11 cellular contexts compared by ENCODE assay signal in genomic region chr3:124639406-124640237, GRCh38.
DNase-seq lines count a peak whose midpoint lies in the region; ATAC-seq, FAIRE-seq and TF ChIP-seq lines count a peak whose summit lies in the region.
"Had no signal": no experiment of that assay in that cellular context is flagged by ENCODE, and none has a peak within 500 bp of the region (broad histone marks: within the 10 kb centered on the region; RNA-seq: fewer than 3 reads in every experiment).

No MANE protein-coding gene starts in this region.

- peaks cover 4% of the 10 kb centered on the region; the same call in 1 of the 2 replicates for H3K9me3 ChIP-seq in BLaER1
- H3K9me3 ChIP-seq: HAP-1 had no signal

- H3K9ac ChIP-seq in BLaER1, result no peak overlapping the region

- peaks cover 26% of the 10 kb centered on the region for H3K4me1 ChIP-seq in BLaER1
- H3K4me1 ChIP-seq: HAP-1 had no signal

- peak overlapping the region; percentile 20 for H3K4me2 ChIP-seq in BLaER1

- peaks cover 13% of the 10 kb centered on the region for H3K27me3 Mint-ChIP-seq in activated T-cell treated with anti-CD3 and anti-CD28 coated beads, Interleukin-2, amount 50 U/mL, for 72 hours (ENCODE audit: low read depth)

- no peaks in the 10 kb centered on the region for H3K27me3 ChIP-seq in BLaER1

- no peak overlapping the region for H3K27ac ChIP-seq in BLaER1
- H3K27ac ChIP-seq: epithelial cell of prostate had no signal

- H4K20me1 ChIP-seq in BLaER1, result no peaks in the 10 kb centered on the region

- H3K9me3 Mint-ChIP-seq in activated T-cell treated with anti-CD3 and anti-CD28 coated beads, Interleukin-2, amount 50 U/mL, for 72 hours, result no peaks in the 10 kb centered on the region

- peak; percentile 61 for ATAC-seq in GM19452 (IDR thresholded peaks at IDR 0.05; ENCODE audit: unreplicated experiment)
- peak; percentile 51 for ATAC-seq in HG03432 (IDR thresholded peaks at IDR 0.05; ENCODE audit: unreplicated experiment)
- peak; percentile 93 to 98 for ATAC-seq in activated T-cell treated with anti-CD3 and anti-CD28 coated beads, Interleukin-2, amount 50 U/mL, for 72 hours (replicated peaks in 1 of 2)

- peak overlapping the region; percentile 50 to 74 for H3K4me3 Mint-ChIP-seq in activated T-cell treated with anti-CD3 and anti-CD28 coated beads, Interleukin-2, amount 50 U/mL, for 72 hours

- no peak for FAIRE-seq in H54 (lab: Jason Lieb, UNC)

- H3K4me1 Mint-ChIP-seq in activated T-cell treated with anti-CD3 and anti-CD28 coated beads, Interleukin-2, amount 50 U/mL, for 72 hours (ENCODE audit: low read depth), result peaks cover 16% of the 10 kb centered on the region

- no peak for TF ChIP-seq POLR2A in H54 (IDR thresholded peaks at IDR 0.05; ENCODE audit: low read depth, low read length)

- DNase-seq in activated T-cell treated with anti-CD3 and anti-CD28 coated beads, Interleukin-2, amount 50 U/mL, for 72 hours, result peak in 1 of 2 donors; percentile 31
- DNase-seq in H54 (ENCODE audit: insufficient read length, low spot score) (no peak), SKM-1 treated with dmso at 0.1 percent for 144 hours (lab: John Stamatoyannopoulos, UW; ENCODE audit: unreplicated experiment) (no peak), NCI-H2227 treated with DMSO at 0.1 percent for 48 hours (lab: John Stamatoyannopoulos, UW) (no peak), NCI-H524 (lab: John Stamatoyannopoulos, UW) (no peak)
- DNase-seq: NCI-H446 treated with DMSO at 0.1 percent for 48 hours had no signal

- no peaks in the 10 kb centered on the region for H3K36me3 Mint-ChIP-seq in activated T-cell treated with anti-CD3 and anti-CD28 coated beads, Interleukin-2, amount 50 U/mL, for 72 hours (ENCODE audit: insufficient read depth in 2 of 2)

- no peak overlapping the region for H3K4me3 ChIP-seq in BLaER1
- H3K4me3 ChIP-seq: HAP-1 had no signal

- peaks cover 2% of the 10 kb centered on the region; the same call in 1 of the 2 replicates for H3K36me3 ChIP-seq in BLaER1
- H3K36me3 ChIP-seq: HAP-1 had no signal

- peak overlapping the region; percentile 43 for H3K27ac Mint-ChIP-seq in activated T-cell treated with anti-CD3 and anti-CD28 coated beads, Interleukin-2, amount 50 U/mL, for 72 hours
